ENCODE assay signal across 9 cellular contexts in the genomic region with DNA sequence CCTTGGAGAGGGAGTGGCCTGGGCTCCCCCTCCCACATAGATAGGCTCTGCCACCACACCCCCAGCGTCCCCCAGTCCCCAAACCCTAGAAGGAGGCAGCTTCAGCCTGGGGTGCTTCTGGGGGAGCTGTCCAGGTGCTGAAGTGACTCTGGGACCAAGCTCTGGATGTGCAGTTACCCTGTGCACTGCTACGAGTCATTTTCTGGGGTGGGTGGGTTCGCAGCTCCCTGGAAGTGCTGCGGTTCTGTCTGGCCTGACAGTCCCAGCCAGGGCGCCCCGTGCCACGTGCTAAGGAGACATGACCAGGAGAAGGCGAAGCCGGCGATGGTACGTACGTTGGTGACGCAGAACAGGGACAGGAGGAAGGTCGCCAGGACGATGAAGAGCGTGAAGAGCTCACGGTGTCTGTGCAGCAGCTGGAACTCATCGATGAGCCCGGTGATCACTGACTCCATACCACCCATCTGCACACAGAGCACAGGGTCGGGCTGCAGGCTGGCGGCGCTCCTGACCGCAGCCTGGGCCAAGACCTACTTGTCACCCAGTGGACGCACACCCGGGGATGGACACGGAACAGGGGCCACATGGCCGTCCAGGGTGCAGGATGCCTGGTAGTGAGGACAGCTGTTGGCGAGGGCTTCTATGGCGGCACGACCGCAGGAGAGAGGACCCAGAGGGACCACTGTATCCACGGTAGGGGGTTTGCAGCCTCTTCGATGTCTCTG. TPM values are rescaled to one million over a fixed set of nuclear protein-coding genes. Genes with fewer than 3 reads are reported as not detected.
DNase-seq lines count a peak whose midpoint lies in the region; ATAC-seq and TF ChIP-seq lines count a peak whose summit lies in the region.
"Had no signal": no experiment of that assay in that cellular context is flagged by ENCODE, and none has a peak within 500 bp of the region (broad histone marks: within the 10 kb centered on the region; RNA-seq: fewer than 3 reads in every experiment).

No MANE protein-coding gene starts in this region.

- no peak for TF ChIP-seq CTCF in fibroblast of lung (conservative IDR thresholded peaks at IDR 0.05 in 1 of 2, IDR thresholded peaks at IDR 0.05 in 1 of 2; ENCODE audit: low read depth in 1 of 2, low read length in 2 of 2)

- CTCF ChIA-PET in activated naive CD4-positive, alpha-beta T cell treated with anti-CD3 and anti-CD28 coated beads, Interleukin-2, amount 10 ng/mL, durations not matched to agents 7 days and 5 days (lab: Charles Lee): no interaction called here

- no peak overlapping the region for H3K27ac Mint-ChIP-seq in activated naive CD4-positive, alpha-beta T cell treated with anti-CD3 and anti-CD28 coated beads, Interleukin-2, amount 10 ng/mL, durations not matched to agents 7 days and 5 days

- H3K79me2 ChIP-seq in fibroblast of lung (ENCODE audit: control insufficient read depth, insufficient read depth, low read length): no peaks in the 10 kb centered on the region

- H3K4me1 Mint-ChIP-seq in activated naive CD4-positive, alpha-beta T cell treated with anti-CD3 and anti-CD28 coated beads, Interleukin-2, amount 10 ng/mL, durations not matched to agents 7 days and 5 days: peaks cover 4% of the 10 kb centered on the region

- no peaks in the 10 kb centered on the region for H3K27me3 ChIP-seq in fibroblast of lung (ENCODE audit: control insufficient read depth, insufficient read depth, low read length)

- no peak overlapping the region for H3K4me3 Mint-ChIP-seq in activated naive CD4-positive, alpha-beta T cell treated with anti-CD3 and anti-CD28 coated beads, Interleukin-2, amount 10 ng/mL, durations not matched to agents 7 days and 5 days

- H3K36me3 Mint-ChIP-seq in activated naive CD4-positive, alpha-beta T cell treated with anti-CD3 and anti-CD28 coated beads, Interleukin-2, amount 10 ng/mL, durations not matched to agents 7 days and 5 days: no peaks in the 10 kb centered on the region

- H3K9me3 ChIP-seq in fibroblast of lung (ENCODE audit: control insufficient read depth, insufficient read depth, low read depth, low read length): no peaks in the 10 kb centered on the region

- no peak overlapping the region for H3K4me3 ChIP-seq in fibroblast of lung (replicated peaks in 1 of 4; ENCODE audit: control extremely low read depth in 1 of 4, insufficient read depth in 1 of 4, low read depth in 3 of 4, low read length in 4 of 4)

- H3K4me1 ChIP-seq in fibroblast of lung (ENCODE audit: control insufficient read depth, extremely low read depth, insufficient read depth, low read length): no peaks in the 10 kb centered on the region

- no peak overlapping the region for H3K27ac ChIP-seq in fibroblast of lung (ENCODE audit: insufficient read depth, low read length)

- H3K9me3 Mint-ChIP-seq in activated naive CD4-positive, alpha-beta T cell treated with anti-CD3 and anti-CD28 coated beads, Interleukin-2, amount 10 ng/mL, durations not matched to agents 7 days and 5 days: no peaks in the 10 kb centered on the region

- ATAC-seq in GM21529 (IDR thresholded peaks at IDR 0.05; ENCODE audit: unreplicated experiment): no peak

- H4K20me1 ChIP-seq in fibroblast of lung (ENCODE audit: control insufficient read depth, extremely low read depth, insufficient read depth, low read length): no peaks in the 10 kb centered on the region

- no peaks in the 10 kb centered on the region for H3K36me3 ChIP-seq in fibroblast of lung (ENCODE audit: control insufficient read depth, insufficient read depth, low read length)

- H3K4me2 ChIP-seq in fibroblast of lung (ENCODE audit: extremely low read depth, insufficient read depth, low read length): no peak overlapping the region

- peaks cover 25% of the 10 kb centered on the region for H3K27me3 Mint-ChIP-seq in activated naive CD4-positive, alpha-beta T cell treated with anti-CD3 and anti-CD28 coated beads, Interleukin-2, amount 10 ng/mL, durations not matched to agents 7 days and 5 days

- no peak overlapping the region for H3K9ac ChIP-seq in fibroblast of lung (ENCODE audit: insufficient read depth, low read length)

- H2AFZ ChIP-seq in fibroblast of lung (ENCODE audit: low read length): no peak overlapping the region

- DNase-seq in activated naive CD4-positive, alpha-beta T cell treated with anti-CD3 and anti-CD28 coated beads, Interleukin-2, amount 10 ng/mL, durations not matched to agents 7 days and 5 days: peak; percentile 69
- DNase-seq in activated naive CD4-positive, alpha-beta T cell treated with anti-CD3 and anti-CD28 coated beads, Interleukin-2, amount 50 U/mL, for 16 hours: no peak
- DNase-seq in RKO (ENCODE audit: low spot score): peak; percentile 44
- peak; percentile 3 to 5 for DNase-seq in fibroblast of lung (ENCODE audit: low read depth in 2 of 2)
- DNase-seq in stimulated activated CD8-positive, alpha-beta memory T cell treated with anti-CD3 and anti-CD28 coated beads, Interleukin-4, amount 100 ng/mL, for 48 hours: peak; percentile 33
- DNase-seq in amygdala (lab: John Stamatoyannopoulos, UW): no peak
- no peak for DNase-seq in NCI-H2081 treated with DMSO at 0.1 percent for 48 hours (lab: John Stamatoyannopoulos, UW)
- DNase-seq: hypothalamus had no signal

RNA-seq across cellular contexts. Expression of a gene that starts 35.7 kb away (rescaled TPM):
- total RNA-seq in fibroblast of lung: not detected in 2 replicates
- not detected in 2 replicates for polyA plus RNA-seq in fibroblast of lung
- not detected in 2 replicates for polyA plus RNA-seq in fibroblast of lung (2012)
- polyA minus RNA-seq in fibroblast of lung (ENCODE audit: low replicate concordance): not detected in 2 replicates

Comparison
In these comparisons a context has a peak if more than half of its experiments do, and no peak if none do; other contexts are left out.
1. DNase-seq: peak in activated naive CD4-positive, alpha-beta T cell treated with anti-CD3 and anti-CD28 coated beads, Interleukin-2, amount 10 ng/mL, durations not matched to agents 7 days and 5 days (single experiment), RKO (single experiment), fibroblast of lung (2 of 2) and stimulated activated CD8-positive, alpha-beta memory T cell treated with anti-CD3 and anti-CD28 coated beads, Interleukin-4, amount 100 ng/mL, for 48 hours (single experiment); none in activated naive CD4-positive, alpha-beta T cell treated with anti-CD3 and anti-CD28 coated beads, Interleukin-2, amount 50 U/mL, for 16 hours (single experiment), amygdala (0 of 56) and NCI-H2081 treated with DMSO at 0.1 percent for 48 hours (single experiment).